ENCODE assay signal across 9 cellular contexts in the genomic region with DNA sequence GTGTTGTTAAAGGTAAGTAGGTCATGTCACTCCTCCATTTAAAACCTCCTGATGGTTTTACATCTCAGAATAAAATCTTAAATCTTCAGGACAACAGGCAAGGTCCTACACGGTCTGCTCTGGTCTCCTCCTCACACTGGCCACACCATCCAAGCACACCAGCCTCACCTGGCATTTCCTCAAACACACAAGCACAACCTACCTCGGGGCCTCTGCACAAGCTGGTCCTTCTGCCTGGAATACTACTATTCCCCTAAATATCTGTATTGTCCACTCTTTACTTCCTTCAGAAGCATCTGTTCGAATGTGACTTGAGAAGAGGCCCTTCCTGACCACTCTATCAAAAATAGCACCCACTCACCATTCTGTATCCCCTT. TPM values are rescaled to one million over a fixed set of nuclear protein-coding genes. Genes with fewer than 3 reads are reported as not detected.
DNase-seq lines count a peak whose midpoint lies in the region; ATAC-seq and TF ChIP-seq lines count a peak whose summit lies in the region.
"Had no signal": no experiment of that assay in that cellular context is flagged by ENCODE, and none has a peak within 500 bp of the region (broad histone marks: within the 10 kb centered on the region; RNA-seq: fewer than 3 reads in every experiment).

No MANE protein-coding gene starts in this region.

- DNase-seq in PC-3, result no peak
- DNase-seq in epithelial cell of proximal tubule (ENCODE audit: low read depth), result no peak
- DNase-seq in NCI-H2107 treated with DMSO at 0.1 percent for 48 hours (lab: John Stamatoyannopoulos, UW; ENCODE audit: unreplicated experiment), result no peak
- DNase-seq in SKM-1 treated with dmso at 0.1 percent for 144 hours (lab: John Stamatoyannopoulos, UW; ENCODE audit: unreplicated experiment), result no peak
- DNase-seq in MG63, result no peak
- DNase-seq: activated naive CD4-positive, alpha-beta T cell treated with Interleukin-2 at 50 U/mL for 16 hours had no signal

- H3K79me2 ChIP-seq in DOHH2 (ENCODE audit: control insufficient read depth, low read length) (peaks cover 33% of the 10 kb centered on the region), PC-3 (ENCODE audit: low read length) (peaks cover 42% of the 10 kb centered on the region)

- H3K9ac ChIP-seq in PC-3 (ENCODE audit: low read length), result no peak overlapping the region
- H3K9ac ChIP-seq in skeletal muscle satellite cell (ENCODE audit: low read depth, low read length), result peak overlapping the region; percentile 21

- H3K36me3 ChIP-seq in DOHH2 (ENCODE audit: control insufficient read depth, low read length) (peaks cover 3% of the 10 kb centered on the region; the same call in 1 of the 2 replicates), PC-3 (ENCODE audit: low read depth, low read length) (no peaks in the 10 kb centered on the region; the same call in 1 of the 2 replicates), skeletal muscle satellite cell (ENCODE audit: insufficient read depth, low read length) (peaks cover 2% of the 10 kb centered on the region), MG63 (no peaks in the 10 kb centered on the region)

- H3K4me3 ChIP-seq in DOHH2 (ENCODE audit: low read length), result peak overlapping the region; percentile 29; the same call in 1 of the 2 replicates
- H3K4me3 ChIP-seq in PC-3 (ENCODE audit: low read length), result peak overlapping the region; percentile 94; the same call in 1 of the 2 replicates
- peak overlapping the region; percentile 87 for H3K4me3 ChIP-seq in epithelial cell of proximal tubule (ENCODE audit: low read depth, low read length)
- H3K4me3 ChIP-seq in skeletal muscle satellite cell (ENCODE audit: low read length), result peak overlapping the region; percentile 100
- no peak overlapping the region for H3K4me3 ChIP-seq in MG63

- intact Hi-C loops in PC-3 (cut with micrococcal nuclease), result loop anchor here (2.0 kb wide), 1 partner anchor 75 kb away; no protein-coding TSS in a partner anchor

- no peaks in the 10 kb centered on the region for H3K27me3 ChIP-seq in DOHH2 (ENCODE audit: control insufficient read depth, low read length)
- no peaks in the 10 kb centered on the region for H3K27me3 ChIP-seq in PC-3 (ENCODE audit: low read length)
- no peaks in the 10 kb centered on the region for H3K27me3 ChIP-seq in skeletal muscle satellite cell (ENCODE audit: control insufficient read depth, insufficient read depth, low read length)
- H3K27me3 ChIP-seq in MG63, result no peaks in the 10 kb centered on the region

- CTCF ChIA-PET in PC-3 (lab: Charles Lee), result no interaction called here

- H3F3A ChIP-seq in DOHH2 (ENCODE audit: control insufficient read depth, insufficient read depth) (peaks cover 17% of the 10 kb centered on the region), PC-3 (ENCODE audit: low read length, unreplicated experiment) (no peaks in the 10 kb centered on the region)

- H3K9me2 ChIP-seq in DOHH2 (replicated peaks; ENCODE audit: control insufficient read depth, low read length) (no peaks in the 10 kb centered on the region), PC-3 (replicated peaks; ENCODE audit: low read length) (no peaks in the 10 kb centered on the region)

- H2AFZ ChIP-seq in PC-3 (ENCODE audit: low read length), result no peak overlapping the region

- POLR2A ChIA-PET in PC-3 (lab: Charles Lee; ENCODE audit: unreplicated experiment), result no interaction called here

- H4K20me1 ChIP-seq in DOHH2 (ENCODE audit: control insufficient read depth, insufficient read depth, low read depth, low read length) (no peaks in the 10 kb centered on the region), PC-3 (ENCODE audit: low read length) (peaks cover 16% of the 10 kb centered on the region; the same call in 1 of the 2 replicates)

- no peak overlapping the region for H3K27ac ChIP-seq in DOHH2 (ENCODE audit: low read depth, low read length)
- no peak overlapping the region for H3K27ac ChIP-seq in PC-3 (ENCODE audit: low read length)
- H3K27ac ChIP-seq: SK-N-MC had no signal

- peak overlapping the region; percentile 73 for H3K4me2 ChIP-seq in DOHH2 (ENCODE audit: low read length)
- peak overlapping the region; percentile 99 for H3K4me2 ChIP-seq in PC-3 (ENCODE audit: low read length)
- H3K4me2 ChIP-seq in skeletal muscle satellite cell (ENCODE audit: low read length), result peak overlapping the region; percentile 98

- H3K9me3 ChIP-seq in DOHH2 (ENCODE audit: control insufficient read depth, insufficient read depth, low read length) (no peaks in the 10 kb centered on the region), PC-3 (ENCODE audit: low read length) (no peaks in the 10 kb centered on the region), skeletal muscle satellite cell (replicated peaks; ENCODE audit: low read length) (no peaks in the 10 kb centered on the region), MG63 (no peaks in the 10 kb centered on the region)

- TF ChIP-seq CTCF in DOHH2 (IDR thresholded peaks at IDR 0.05; ENCODE audit: low read depth, low read length, poor library complexity, severe bottlenecking) (no peak), PC-3 (conservative IDR thresholded peaks at IDR 0.05; ENCODE audit: low read depth, low read length) (no peak), epithelial cell of proximal tubule (conservative IDR thresholded peaks at IDR 0.05; ENCODE audit: low read depth, low read length) (no peak)

- no TSS peak for BruUV-seq in PC-3 (replicated peaks; lab: Mats Ljungman, UMichigan)

- no peak for ATAC-seq in PC-3

- peaks cover 51% of the 10 kb centered on the region for H3K4me1 ChIP-seq in DOHH2 (ENCODE audit: control insufficient read depth, low read length)
- H3K4me1 ChIP-seq in PC-3 (ENCODE audit: insufficient read depth, low read length), result peaks cover 24% of the 10 kb centered on the region
- H3K4me1 ChIP-seq in skeletal muscle satellite cell (ENCODE audit: control insufficient read depth, insufficient read depth, low read length), result peaks cover 21% of the 10 kb centered on the region

RNA-seq across cellular contexts. Expression of a gene that starts 1.8 kb away (rescaled TPM):
- 47.4 and 58.9 TPM in 2 replicates for total RNA-seq in PC-3 (2014; rRNA removed)
- 17.6 and 38.8 TPM in 2 replicates for total RNA-seq in epithelial cell of proximal tubule
- total RNA-seq in skeletal muscle satellite cell (2012; rRNA removed), result 25.6 and 29.3 TPM in 2 replicates
- 11.4 and 19.4 TPM in 2 replicates for total RNA-seq in MG63 (2014; rRNA removed; shearing (Covaris generic); ENCODE audit: low replicate concordance)

RNA-seq across cellular contexts. Expression of a gene that starts 1.8 kb away (rescaled TPM):
- total RNA-seq in PC-3 (2014; rRNA removed) (1.2 TPM in 2 replicates), epithelial cell of proximal tubule (0.58 and 0.86 TPM in 2 replicates)
- 2.8 and 3.5 TPM in 2 replicates for total RNA-seq in skeletal muscle satellite cell (2012; rRNA removed)
- total RNA-seq in MG63 (2014; rRNA removed; shearing (Covaris generic); ENCODE audit: low replicate concordance), result 0.32 and 0.40 TPM in 2 replicates

RNA-seq across cellular contexts. Expression of a gene that starts 47.7 kb away (rescaled TPM):
- total RNA-seq in PC-3 (2014; rRNA removed) (72.3 and 86.9 TPM in 2 replicates), epithelial cell of proximal tubule (11.5 and 12.7 TPM in 2 replicates)
- 2.3 and 6.3 TPM in 2 replicates for total RNA-seq in skeletal muscle satellite cell (2012; rRNA removed)
- total RNA-seq in MG63 (2014; rRNA removed; shearing (Covaris generic); ENCODE audit: low replicate concordance), result 8.4 TPM in 2 replicates

RNA-seq across cellular contexts. Expression of a gene that starts 53.9 kb away (rescaled TPM):
- total RNA-seq in PC-3 (2014; rRNA removed), result 16.5 and 21.0 TPM in 2 replicates
- total RNA-seq in epithelial cell of proximal tubule, result 17.3 and 29.5 TPM in 2 replicates
- total RNA-seq in skeletal muscle satellite cell (2012; rRNA removed), result 17.9 and 25.1 TPM in 2 replicates
- total RNA-seq in MG63 (2014; rRNA removed; shearing (Covaris generic); ENCODE audit: low replicate concordance), result 9.3 and 20.7 TPM in 2 replicates

RNA-seq across cellular contexts. Expression of a gene that starts 53.9 kb away (rescaled TPM):
- total RNA-seq in PC-3 (2014; rRNA removed) (not detected in 2 replicates), epithelial cell of proximal tubule (not detected in 2 replicates)
- not detected in 2 replicates for total RNA-seq in skeletal muscle satellite cell (2012; rRNA removed)
- total RNA-seq in MG63 (2014; rRNA removed; shearing (Covaris generic); ENCODE audit: low replicate concordance), result not detected in 2 replicates
